10 cellular contexts compared by ENCODE assay signal in genomic region chrX:69238153-69238959, GRCh38.
DNase-seq lines count a peak whose midpoint lies in the region; TF ChIP-seq lines count a peak whose summit lies in the region.
"Had no signal": no experiment of that assay in that cellular context is flagged by ENCODE, and none has a peak within 500 bp of the region (broad histone marks: within the 10 kb centered on the region; RNA-seq: fewer than 3 reads in every experiment).

No MANE protein-coding gene starts in this region.

- DNase-seq in NCI-H1105 (lab: John Stamatoyannopoulos, UW) = peak; percentile 68
- no peak for DNase-seq in RWPE1 (ENCODE audit: low spot score)
- DNase-seq in hippocampal formation (lab: John Stamatoyannopoulos, UW) = peak; percentile 30 to 74
- DNase-seq in superior temporal gyrus (ENCODE audit: extremely low spot score) = peak; percentile 61
- DNase-seq in SHP77 treated with DMSO at 0.1 percent for 48 hours (lab: John Stamatoyannopoulos, UW) = no peak
- DNase-seq in prostate gland (ENCODE audit: low spot score) = no peak
- no peak for DNase-seq in DMS153 treated with DMSO at 0.1 percent for 48 hours (lab: John Stamatoyannopoulos, UW; ENCODE audit: unreplicated experiment)
- DNase-seq: activated CD4-positive, alpha-beta T cell treated with anti-CD3 and anti-CD28 coated beads, Interleukin-2, amount 50 U/mL, for 1 hour; central memory CD4-positive, alpha-beta T cell; KG1 had no signal

- POLR2A ChIA-PET in RWPE1 (lab: Yijun Ruan, JAX; ENCODE audit: low non-redundant PET) = no interaction called here

- no peak overlapping the region for H3K4me3 ChIP-seq in prostate gland

- CTCF ChIA-PET in RWPE1 (lab: Yijun Ruan, JAX) = no interaction called here

- intact Hi-C loops in prostate gland (cut with DNase I) = no loop called here

- H3K27me3 ChIP-seq in prostate gland (replicated peaks; ENCODE audit: insufficient read depth) = no peaks in the 10 kb centered on the region

- H3K27ac ChIP-seq in RWPE1 (peak overlapping the region; percentile 15; the same call in 1 of the 2 replicates), prostate gland (no peak overlapping the region)

- no peaks in the 10 kb centered on the region for H3K9me3 ChIP-seq in prostate gland

- TF ChIP-seq CTCF in RWPE1 (conservative IDR thresholded peaks at IDR 0.05; ENCODE audit: low read depth) (no peak), prostate gland (IDR thresholded peaks at IDR 0.05) (no peak)

- TF ChIP-seq POLR2A in prostate gland (IDR thresholded peaks at IDR 0.05) = no peak

- no peaks in the 10 kb centered on the region for H3K4me1 ChIP-seq in prostate gland (replicated peaks)

- H3K36me3 ChIP-seq in prostate gland = no peaks in the 10 kb centered on the region

- 19% methylated on average over 6 of the region's 17 CpGs for WGBS in prostate gland

Comparison
In these comparisons a context has a peak if more than half of its experiments do, and no peak if none do; other contexts are left out.
1. DNase-seq: peak in NCI-H1105 (single experiment), hippocampal formation (2 of 2) and superior temporal gyrus (single experiment); none in RWPE1 (single experiment), SHP77 treated with DMSO at 0.1 percent for 48 hours (single experiment), prostate gland (single experiment) and DMS153 treated with DMSO at 0.1 percent for 48 hours (single experiment).